Comparison of ENCODE assay signal across 10 cellular contexts in the genomic region with DNA sequence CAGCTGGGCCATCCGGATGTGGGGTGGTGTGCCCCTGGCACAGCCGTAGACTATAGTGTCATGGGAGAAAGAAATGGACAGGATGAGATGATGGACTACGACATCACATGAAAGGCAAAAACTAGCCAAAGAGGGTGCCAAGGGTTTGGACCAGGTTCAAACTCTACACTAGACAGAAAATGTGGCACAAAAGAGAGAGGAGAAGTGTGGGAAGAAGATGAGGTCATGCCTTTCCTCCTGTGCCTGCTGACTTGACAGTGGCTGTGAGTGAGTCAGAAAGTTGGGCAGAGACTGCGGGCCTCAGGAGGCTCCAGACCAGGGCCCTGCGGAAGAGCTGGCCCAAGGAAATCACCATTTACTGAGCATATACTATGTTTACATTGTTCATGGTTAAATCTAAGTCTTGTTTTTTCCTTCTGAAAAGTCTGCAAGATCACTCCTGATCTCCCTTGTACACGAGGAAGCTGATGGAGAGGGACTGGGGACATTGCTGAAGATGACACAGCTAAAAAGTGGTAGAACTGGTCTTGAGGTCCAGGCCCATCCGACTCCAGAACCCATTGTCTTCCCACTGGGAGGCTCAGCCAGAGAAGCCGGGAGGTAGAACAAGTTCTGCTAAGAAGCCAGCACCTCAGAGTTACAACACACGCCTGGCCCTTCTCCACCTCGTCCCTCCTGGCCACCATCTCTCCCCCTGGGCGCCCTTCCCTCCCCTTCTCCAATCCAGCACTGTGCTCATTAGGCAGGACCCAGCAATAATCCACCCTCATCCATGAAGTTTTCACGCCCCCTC. TPM values are rescaled to one million over a fixed set of nuclear protein-coding genes. Genes with fewer than 3 reads are reported as not detected.
DNase-seq lines count a peak whose midpoint lies in the region; ATAC-seq and TF ChIP-seq lines count a peak whose summit lies in the region.
"Had no signal": no experiment of that assay in that cellular context is flagged by ENCODE, and none has a peak within 500 bp of the region (broad histone marks: within the 10 kb centered on the region; RNA-seq: fewer than 3 reads in every experiment).

No MANE protein-coding gene starts in this region.

- no peaks in the 10 kb centered on the region for H3K27me3 ChIP-seq in fibroblast of lung (ENCODE audit: control insufficient read depth, insufficient read depth, low read length)
- H3K27me3 ChIP-seq in psoas muscle (ENCODE audit: insufficient read depth in 3 of 3, low read length in 2 of 3) = no peaks in the 10 kb centered on the region

- H3K27ac ChIP-seq in RWPE1 (no peak overlapping the region), fibroblast of lung (ENCODE audit: insufficient read depth, low read length) (no peak overlapping the region), psoas muscle (no peak overlapping the region)

- no peak overlapping the region for H2AFZ ChIP-seq in fibroblast of lung (ENCODE audit: low read length)

- H3K4me1 ChIP-seq in fibroblast of lung (ENCODE audit: control insufficient read depth, extremely low read depth, insufficient read depth, low read length) (peaks cover 7% of the 10 kb centered on the region), psoas muscle (peaks cover 13% of the 10 kb centered on the region)

- intact Hi-C loops in psoas muscle (cut with DNase I) = no loop called here

- CTCF ChIA-PET in RWPE1 (lab: Yijun Ruan, JAX) (no interaction called here), GM10248 (lab: Yijun Ruan, JAX) (interaction anchor here (1.6 kb wide), 1 partner anchor 9 kb away, joined by 4 read pairs; no protein-coding TSS in a partner anchor)

- no peak overlapping the region for H3K4me2 ChIP-seq in fibroblast of lung (ENCODE audit: extremely low read depth, insufficient read depth, low read length)

- no peak overlapping the region for H3K9ac ChIP-seq in fibroblast of lung (ENCODE audit: insufficient read depth, low read length)

- DNase-seq in DMS53 treated with DMSO at 0.1 percent for 48 hours (lab: John Stamatoyannopoulos, UW; ENCODE audit: unreplicated experiment) (peak; percentile 26), RWPE1 (ENCODE audit: low spot score) (peak; percentile 29), fibroblast of lung (ENCODE audit: low read depth in 2 of 2) (peak; percentile 67 to 88), psoas muscle (no peak), GM10248 (ENCODE audit: extremely low spot score) (no peak), NCI-H748 (lab: John Stamatoyannopoulos, UW; ENCODE audit: unreplicated experiment) (no peak), NCI-H2107 treated with DMSO at 0.1 percent for 48 hours (lab: John Stamatoyannopoulos, UW; ENCODE audit: unreplicated experiment) (no peak)
- DNase-seq: Karpas-422, left ventricle myocardium superior had no signal

- no peaks in the 10 kb centered on the region for H4K20me1 ChIP-seq in fibroblast of lung (ENCODE audit: control insufficient read depth, extremely low read depth, insufficient read depth, low read length)

- H3K79me2 ChIP-seq in fibroblast of lung (ENCODE audit: control insufficient read depth, insufficient read depth, low read length) = peaks cover 30% of the 10 kb centered on the region

- no peaks in the 10 kb centered on the region for H3K36me3 ChIP-seq in fibroblast of lung (ENCODE audit: control insufficient read depth, insufficient read depth, low read length)
- H3K36me3 ChIP-seq in psoas muscle (ENCODE audit: insufficient read depth in 1 of 2, low read depth in 1 of 2) = no peaks in the 10 kb centered on the region

- POLR2A ChIA-PET in RWPE1 (lab: Yijun Ruan, JAX; ENCODE audit: low non-redundant PET) (no interaction called here), GM10248 (lab: Yijun Ruan, JAX) (no interaction called here)

- 72 to 78% (median 73%) methylated on average over 10 to 12 of the region's 12 CpGs for WGBS in psoas muscle, 3 donors

- TF ChIP-seq CTCF in RWPE1 (conservative IDR thresholded peaks at IDR 0.05; ENCODE audit: low read depth) = no peak
- TF ChIP-seq CTCF in fibroblast of lung (conservative IDR thresholded peaks at IDR 0.05 in 1 of 2, IDR thresholded peaks at IDR 0.05 in 1 of 2; ENCODE audit: low read depth in 1 of 2, low read length in 2 of 2) = no peak
- TF ChIP-seq CTCF in psoas muscle (IDR thresholded peaks at IDR 0.05) = no peak
- no peak for TF ChIP-seq CTCF in GM10248 (IDR thresholded peaks at IDR 0.05; ENCODE audit: control extremely low read depth, extremely low read depth, low read depth, missing control alignments)

- H3K4me3 ChIP-seq in fibroblast of lung (replicated peaks in 1 of 4; ENCODE audit: control extremely low read depth in 1 of 4, insufficient read depth in 1 of 4, low read depth in 3 of 4, low read length in 4 of 4) (no peak overlapping the region), psoas muscle (no peak overlapping the region)

- H3K9me3 ChIP-seq in fibroblast of lung (ENCODE audit: control insufficient read depth, insufficient read depth, low read depth, low read length) (no peaks in the 10 kb centered on the region), psoas muscle (no peaks in the 10 kb centered on the region)

- ATAC-seq in psoas muscle (peak in 3 of 4 donors; percentile 43 to 71 (median 48)), GM19351 (IDR thresholded peaks at IDR 0.05; ENCODE audit: unreplicated experiment) (no peak)
- ATAC-seq: left ventricle myocardium superior had no signal

RNA-seq across cellular contexts. Expression of a gene that starts 35.7 kb away (rescaled TPM):
- 3.9 and 14.0 TPM in 2 replicates for total RNA-seq in fibroblast of lung
- 5.5 and 9.7 TPM in 2 replicates for polyA plus RNA-seq in fibroblast of lung
- 10.6 and 17.7 TPM in 2 replicates for polyA plus RNA-seq in fibroblast of lung (2012)
- 6.1 and 17.4 TPM in 2 replicates for polyA minus RNA-seq in fibroblast of lung (ENCODE audit: low replicate concordance)
- 1 to 10 TPM; 2.2 to 4.7 (median 3.2) TPM for total RNA-seq in psoas muscle
- polyA plus RNA-seq in psoas muscle = 1 to 10 TPM in 2 of 3 donors, under 1 TPM in 1; 0.90 to 2.8 (median 1.1) TPM

Comparison
In these comparisons a context has a peak if more than half of its experiments do, and no peak if none do; other contexts are left out.
1. DNase-seq: peak in DMS53 treated with DMSO at 0.1 percent for 48 hours (single experiment), RWPE1 (single experiment) and fibroblast of lung (2 of 2); none in psoas muscle (0 of 2), GM10248 (single experiment), NCI-H748 (single experiment) and NCI-H2107 treated with DMSO at 0.1 percent for 48 hours (single experiment).